In genomic region chr6:137824502-137824879, GRCh38 we compare ENCODE assay signal across 10 cellular contexts. TPM values are rescaled to one million over a fixed set of nuclear protein-coding genes. Genes with fewer than 3 reads are reported as not detected.
DNase-seq lines count a peak whose midpoint lies in the region; ATAC-seq lines count a peak whose summit lies in the region.
"Had no signal": no experiment of that assay in that cellular context is flagged by ENCODE, and none has a peak within 500 bp of the region (broad histone marks: within the 10 kb centered on the region; RNA-seq: fewer than 3 reads in every experiment).

No MANE protein-coding gene starts in this region.

- no peaks in the 10 kb centered on the region for H3K27me3 Mint-ChIP-seq in activated CD4-positive, alpha-beta T cell treated with anti-CD3 and anti-CD28 coated beads for 36 hours
- H3K27me3 Mint-ChIP-seq in activated CD8-positive, alpha-beta T cell treated with anti-CD3 and anti-CD28 coated beads, Interleukin-2, amount 10 ng/mL, durations not matched to agents 7 days and 5 days (ENCODE audit: low read depth): no peaks in the 10 kb centered on the region
- peaks cover 14 to 22% (median 16%) of the 10 kb centered on the region in 3 donors for H3K27me3 Mint-ChIP-seq in immature natural killer cell (ENCODE audit: low read depth in 3 of 3)

- H3K4me3 Mint-ChIP-seq in activated CD4-positive, alpha-beta T cell treated with anti-CD3 and anti-CD28 coated beads for 36 hours: peak overlapping the region; percentile 58
- peak overlapping the region; percentile 70 for H3K4me3 Mint-ChIP-seq in activated CD8-positive, alpha-beta T cell treated with anti-CD3 and anti-CD28 coated beads, Interleukin-2, amount 10 ng/mL, durations not matched to agents 7 days and 5 days
- peak overlapping the region; percentile 15 to 73 (median 48) for H3K4me3 Mint-ChIP-seq in immature natural killer cell
- peak overlapping the region; percentile 63 for H3K4me3 Mint-ChIP-seq in stimulated activated effector memory CD8-positive, alpha-beta T cell treated with anti-CD3 and anti-CD28 coated beads, Interleukin-12 subunit alpha, Interleukin-12 subunit beta, amount 100 ng/mL, for 72 hours

- peak overlapping the region; percentile 93 for H3K27ac Mint-ChIP-seq in activated CD4-positive, alpha-beta T cell treated with anti-CD3 and anti-CD28 coated beads for 36 hours
- H3K27ac Mint-ChIP-seq in activated CD8-positive, alpha-beta T cell treated with anti-CD3 and anti-CD28 coated beads, Interleukin-2, amount 10 ng/mL, durations not matched to agents 7 days and 5 days: peak overlapping the region; percentile 97
- peak overlapping the region; percentile 91 to 99 (median 96) for H3K27ac Mint-ChIP-seq in immature natural killer cell
- H3K27ac Mint-ChIP-seq in stimulated activated effector memory CD8-positive, alpha-beta T cell treated with anti-CD3 and anti-CD28 coated beads, Interleukin-12 subunit alpha, Interleukin-12 subunit beta, amount 100 ng/mL, for 72 hours: peak overlapping the region; percentile 93

- intact Hi-C loops in activated CD4-positive, alpha-beta T cell treated with anti-CD3 and anti-CD28 coated beads for 36 hours (cut with DNase I, micrococcal nuclease): loop anchor here (1.0 to 2.0 kb wide), 4 partner anchors 13 to 116 kb away; partner anchors contain the start of gene TNFAIP3 (in 2 of the 2)

- POLR2A ChIA-PET in activated CD4-positive, alpha-beta T cell treated with anti-CD3 and anti-CD28 coated beads for 36 hours (lab: Charles Lee): interaction anchor here (0.7 to 1.4 kb wide), 4 partner anchors 13 to 51 kb away, joined by 3 to 4 read pairs (median 3); no protein-coding TSS in a partner anchor
- POLR2A ChIA-PET in activated CD8-positive, alpha-beta T cell treated with anti-CD3 and anti-CD28 coated beads, Interleukin-2, amount 10 ng/mL, durations not matched to agents 7 days and 5 days (lab: Charles Lee): interaction anchor here (0.6 to 4.0 kb wide), 9 partner anchors 8 to 116 kb away, joined by 3 to 36 read pairs (median 3); partner anchors contain the start of gene TNFAIP3

- peaks cover 87% of the 10 kb centered on the region for H3K4me1 Mint-ChIP-seq in activated CD4-positive, alpha-beta T cell treated with anti-CD3 and anti-CD28 coated beads for 36 hours
- peaks cover 85% of the 10 kb centered on the region for H3K4me1 Mint-ChIP-seq in activated CD8-positive, alpha-beta T cell treated with anti-CD3 and anti-CD28 coated beads, Interleukin-2, amount 10 ng/mL, durations not matched to agents 7 days and 5 days (ENCODE audit: low read depth)
- peaks cover 73 to 81% of the 10 kb centered on the region in 2 donors for H3K4me1 Mint-ChIP-seq in immature natural killer cell
- peaks cover 83% of the 10 kb centered on the region for H3K4me1 Mint-ChIP-seq in stimulated activated effector memory CD8-positive, alpha-beta T cell treated with anti-CD3 and anti-CD28 coated beads, Interleukin-12 subunit alpha, Interleukin-12 subunit beta, amount 100 ng/mL, for 72 hours

- peaks cover 10% of the 10 kb centered on the region for H3K36me3 Mint-ChIP-seq in activated CD4-positive, alpha-beta T cell treated with anti-CD3 and anti-CD28 coated beads for 36 hours (ENCODE audit: low read depth)
- no peaks in the 10 kb centered on the region for H3K36me3 Mint-ChIP-seq in activated CD8-positive, alpha-beta T cell treated with anti-CD3 and anti-CD28 coated beads, Interleukin-2, amount 10 ng/mL, durations not matched to agents 7 days and 5 days (ENCODE audit: low read depth)
- H3K36me3 Mint-ChIP-seq in immature natural killer cell: no peaks in the 10 kb centered on the region
- H3K36me3 Mint-ChIP-seq in stimulated activated effector memory CD8-positive, alpha-beta T cell treated with anti-CD3 and anti-CD28 coated beads, Interleukin-12 subunit alpha, Interleukin-12 subunit beta, amount 100 ng/mL, for 72 hours: peaks cover 7% of the 10 kb centered on the region

- H3K9me3 Mint-ChIP-seq in activated CD4-positive, alpha-beta T cell treated with anti-CD3 and anti-CD28 coated beads for 36 hours (ENCODE audit: low read depth): peaks cover 4% of the 10 kb centered on the region
- no peaks in the 10 kb centered on the region for H3K9me3 Mint-ChIP-seq in activated CD8-positive, alpha-beta T cell treated with anti-CD3 and anti-CD28 coated beads, Interleukin-2, amount 10 ng/mL, durations not matched to agents 7 days and 5 days (ENCODE audit: insufficient read depth)
- H3K9me3 Mint-ChIP-seq in immature natural killer cell: no peaks in the 10 kb centered on the region
- no peaks in the 10 kb centered on the region for H3K9me3 Mint-ChIP-seq in stimulated activated effector memory CD8-positive, alpha-beta T cell treated with anti-CD3 and anti-CD28 coated beads, Interleukin-12 subunit alpha, Interleukin-12 subunit beta, amount 100 ng/mL, for 72 hours

- CTCF ChIA-PET in activated CD4-positive, alpha-beta T cell treated with anti-CD3 and anti-CD28 coated beads for 36 hours (lab: Charles Lee): interaction anchor here (0.8 to 4.9 kb wide), 7 partner anchors 13 to 235 kb away, joined by 3 to 22 read pairs (median 4); partner anchors contain the start of gene TNFAIP3
- CTCF ChIA-PET in activated CD8-positive, alpha-beta T cell treated with anti-CD3 and anti-CD28 coated beads, Interleukin-2, amount 10 ng/mL, durations not matched to agents 7 days and 5 days (lab: Charles Lee): interaction anchor here (1.0 to 4.6 kb wide), 10 partner anchors 8 to 151 kb away, joined by 3 to 38 read pairs (median 5); partner anchors contain the start of gene TNFAIP3

- ATAC-seq in activated CD4-positive, alpha-beta T cell treated with anti-CD3 and anti-CD28 coated beads for 36 hours: no peak
- no peak for ATAC-seq in activated CD8-positive, alpha-beta T cell treated with anti-CD3 and anti-CD28 coated beads, Interleukin-2, amount 10 ng/mL, durations not matched to agents 7 days and 5 days
- no peak for ATAC-seq in stimulated activated effector memory CD8-positive, alpha-beta T cell treated with anti-CD3 and anti-CD28 coated beads, Interleukin-12 subunit alpha, Interleukin-12 subunit beta, amount 100 ng/mL, for 72 hours
- ATAC-seq: A549, left lobe of liver had no signal

- DNase-seq in activated CD4-positive, alpha-beta T cell treated with anti-CD3 and anti-CD28 coated beads for 36 hours: no peak
- DNase-seq in activated CD4-positive, alpha-beta T cell treated with anti-CD3 and anti-CD28 coated beads, Interleukin-2, amount 50 U/mL, for 1 hour: no peak
- DNase-seq in activated CD8-positive, alpha-beta T cell treated with anti-CD3 and anti-CD28 coated beads, Interleukin-2, amount 10 ng/mL, durations not matched to agents 7 days and 5 days: no peak
- DNase-seq in immature natural killer cell: no peak
- no peak for DNase-seq in stimulated activated effector memory CD8-positive, alpha-beta T cell treated with anti-CD3 and anti-CD28 coated beads, Interleukin-12 subunit alpha, Interleukin-12 subunit beta, amount 100 ng/mL, for 72 hours (ENCODE audit: low spot score in 2 of 2)
- DNase-seq in activated gamma-delta T cell (lab: John Stamatoyannopoulos, UW): no peak
- DNase-seq in stimulated activated CD4-positive, alpha-beta T cell treated with anti-CD3 and anti-CD28 coated beads, Interleukin-4, amount 100 ng/mL, for 4 hours: no peak
- DNase-seq in effector CD4-positive, alpha-beta T cell: no peak

RNA-seq across cellular contexts. Expression of gene TNFAIP3, which starts 42.6 kb away (rescaled TPM):
- 100 to 1,000 TPM; 284 to 371 TPM for total RNA-seq in activated CD4-positive, alpha-beta T cell treated with anti-CD3 and anti-CD28 coated beads for 36 hours
- total RNA-seq in activated CD8-positive, alpha-beta T cell treated with anti-CD3 and anti-CD28 coated beads, Interleukin-2, amount 10 ng/mL, durations not matched to agents 7 days and 5 days: 10 to 100 TPM; 29.6 to 34.5 TPM
- 100 to 1,000 TPM in 2 of 3 donors, 10 to 100 TPM in 1; 55.8 to 118 (median 117) TPM for polyA plus RNA-seq in immature natural killer cell

Comparison
In these comparisons a context has a peak if more than half of its experiments do, and no peak if none do; other contexts are left out.
1. RNA of gene TNFAIP3, which starts 42.6 kb away (total RNA-seq): 284 to 371 TPM in activated CD4-positive, alpha-beta T cell treated with anti-CD3 and anti-CD28 coated beads for 36 hours; 29.6 to 34.5 TPM in activated CD8-positive, alpha-beta T cell treated with anti-CD3 and anti-CD28 coated beads, Interleukin-2, amount 10 ng/mL, durations not matched to agents 7 days and 5 days; every median in the first group is over 4 times any median in the second.
2. Peak in every context shown above with its lines, with median percentiles within 50 percentile points of each other: H3K27ac Mint-ChIP-seq and H3K4me3 Mint-ChIP-seq.